ENCODE assay signal across 9 cellular contexts in the genomic region with DNA sequence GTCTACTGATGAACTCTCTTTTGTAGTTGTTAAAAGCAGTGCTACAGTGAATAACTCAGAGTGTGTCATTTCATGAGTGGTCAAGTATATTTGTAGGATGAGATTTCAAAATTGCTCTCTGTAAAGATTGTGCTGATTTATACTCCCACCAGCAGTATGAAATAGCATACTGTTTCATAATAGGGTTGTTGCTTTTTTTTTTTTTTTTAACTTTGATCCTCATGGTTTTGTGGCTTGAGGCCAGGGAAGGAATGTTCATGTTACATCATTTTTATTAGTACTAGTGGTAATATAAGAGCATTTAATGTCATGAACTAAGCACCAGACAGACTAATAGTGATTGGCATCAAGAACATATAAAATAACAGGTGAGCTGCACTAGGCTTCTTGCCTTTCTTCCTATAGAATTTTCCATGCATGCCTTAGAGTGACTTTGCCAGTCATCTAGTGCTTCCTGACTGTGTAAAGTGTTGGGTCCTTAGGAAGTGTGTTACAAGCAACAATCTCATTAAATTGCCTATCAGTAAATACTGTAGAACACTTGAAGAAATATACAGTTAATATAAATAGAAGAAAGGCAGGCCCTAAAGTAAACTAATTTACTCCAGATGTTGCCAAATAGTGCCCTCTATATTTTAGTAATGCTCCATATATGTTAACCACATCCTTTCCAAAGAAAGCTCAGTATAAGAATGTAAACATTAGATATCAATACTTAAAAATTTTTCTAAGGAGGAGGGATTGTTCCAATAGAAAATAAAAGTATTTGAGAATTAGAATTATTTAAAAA. TPM values are rescaled to one million over a fixed set of nuclear protein-coding genes. Genes with fewer than 3 reads are reported as not detected.
DNase-seq lines count a peak whose midpoint lies in the region; ATAC-seq, FAIRE-seq and TF ChIP-seq lines count a peak whose summit lies in the region.
"Had no signal": no experiment of that assay in that cellular context is flagged by ENCODE, and none has a peak within 500 bp of the region (broad histone marks: within the 10 kb centered on the region; RNA-seq: fewer than 3 reads in every experiment).

No MANE protein-coding gene starts in this region.

- no peak for FAIRE-seq in GM12878 (lab: Jason Lieb, UNC)

- POLR2A ChIA-PET in GM12878 (lab: Charles Lee) = interaction anchor here (0.7 kb wide), 1 partner anchor 21 kb away, joined by 4 read pairs; no protein-coding TSS in a partner anchor

- H3K27me3 Mint-ChIP-seq in activated CD4-positive, alpha-beta T cell treated with anti-CD3 and anti-CD28 coated beads, Interleukin-2, amount 10 ng/mL, durations not matched to agents 24 days and 14 days = no peaks in the 10 kb centered on the region
- H3K27me3 Mint-ChIP-seq in activated T-helper 17 cell treated with anti-CD3 and anti-CD28 coated beads, Interleukin-2, amount 50 U/mL, for 72 hours = no peaks in the 10 kb centered on the region

- TF ChIP-seq POLR2A in GM12878 (IDR thresholded peaks at IDR 0.05; ENCODE audit: low read depth, low read length) = no peak

- H3K79me2 ChIP-seq in GM12878 (ENCODE audit: control insufficient read depth, insufficient read depth, low read length) = no peaks in the 10 kb centered on the region

- H3K4me2 ChIP-seq in GM12878 (ENCODE audit: control insufficient read depth, insufficient read depth) = no peak overlapping the region; the same call in 1 of the 2 replicates

- no peaks in the 10 kb centered on the region for H3K9me3 Mint-ChIP-seq in activated CD4-positive, alpha-beta T cell treated with anti-CD3 and anti-CD28 coated beads, Interleukin-2, amount 10 ng/mL, durations not matched to agents 24 days and 14 days
- no peaks in the 10 kb centered on the region for H3K9me3 Mint-ChIP-seq in activated T-helper 17 cell treated with anti-CD3 and anti-CD28 coated beads, Interleukin-2, amount 50 U/mL, for 72 hours

- RAD21 ChIA-PET in GM12878 (lab: Charles Lee; ENCODE audit: unreplicated experiment) = interaction anchor here (0.7 to 1.0 kb wide), 4 partner anchors 9 to 158 kb away, joined by 3 to 4 read pairs (median 4); no protein-coding TSS in a partner anchor

- peaks cover 39% of the 10 kb centered on the region for H3K4me1 Mint-ChIP-seq in activated CD4-positive, alpha-beta T cell treated with anti-CD3 and anti-CD28 coated beads, Interleukin-2, amount 10 ng/mL, durations not matched to agents 24 days and 14 days
- H3K4me1 Mint-ChIP-seq in activated T-helper 17 cell treated with anti-CD3 and anti-CD28 coated beads, Interleukin-2, amount 50 U/mL, for 72 hours = peaks cover 11% of the 10 kb centered on the region

- no peak overlapping the region for H3K9ac ChIP-seq in GM12878 (ENCODE audit: control insufficient read depth, insufficient read depth, low read length)

- TF ChIP-seq CTCF in GM12878 (IDR thresholded peaks at IDR 0.05 in 2 of 3, conservative IDR thresholded peaks at IDR 0.05 in 1 of 3; ENCODE audit: control insufficient read depth in 2 of 3, extremely low read depth in 1 of 3, insufficient read depth in 1 of 3, low read depth in 3 of 3, low read length in 3 of 3) = no peak

- H3K27ac Mint-ChIP-seq in activated CD4-positive, alpha-beta T cell treated with anti-CD3 and anti-CD28 coated beads, Interleukin-2, amount 10 ng/mL, durations not matched to agents 24 days and 14 days = peak overlapping the region; percentile 65
- no peak overlapping the region for H3K27ac Mint-ChIP-seq in activated T-helper 17 cell treated with anti-CD3 and anti-CD28 coated beads, Interleukin-2, amount 50 U/mL, for 72 hours

- BruUV-seq in GM12878 (replicated peaks; lab: Mats Ljungman, UMichigan) = no TSS peak

- H3K4me1 ChIP-seq in GM12878 (ENCODE audit: control insufficient read depth, insufficient read depth, low read length) = peaks cover 20% of the 10 kb centered on the region

- H3K9me3 ChIP-seq in GM12878 (replicated peaks; ENCODE audit: control insufficient read depth, insufficient read depth, low read length) = no peaks in the 10 kb centered on the region; the same call in 2 of the 3 replicates

- no peak for DNase-seq in activated CD4-positive, alpha-beta T cell treated with anti-CD3 and anti-CD28 coated beads, Interleukin-2, amount 10 ng/mL, durations not matched to agents 24 days and 14 days
- DNase-seq in activated CD4-positive, alpha-beta T cell treated with anti-CD3 and anti-CD28 coated beads, Interleukin-2, amount 50 U/mL, for 4 hours = no peak
- no peak for DNase-seq in GM12878 (ENCODE audit: low read depth, low spot score)
- DNase-seq in skeletal muscle cell (ENCODE audit: low read depth) = peak; percentile 62
- no peak for DNase-seq in left colon
- no peak for DNase-seq in NCI-H524 treated with DMSO at 0.1 percent for 48 hours (lab: John Stamatoyannopoulos, UW)

- peak overlapping the region; percentile 6 for H3K4me3 Mint-ChIP-seq in activated CD4-positive, alpha-beta T cell treated with anti-CD3 and anti-CD28 coated beads, Interleukin-2, amount 10 ng/mL, durations not matched to agents 24 days and 14 days
- H3K4me3 Mint-ChIP-seq in activated T-helper 17 cell treated with anti-CD3 and anti-CD28 coated beads, Interleukin-2, amount 50 U/mL, for 72 hours = no peak overlapping the region

- intact Hi-C loops in activated CD4-positive, alpha-beta T cell treated with anti-CD3 and anti-CD28 coated beads, Interleukin-2, amount 10 ng/mL, durations not matched to agents 24 days and 14 days (cut with micrococcal nuclease) = loop anchor here (5.0 to 10.0 kb wide), 2 partner anchors 46 to 87 kb away; no protein-coding TSS in a partner anchor
- intact Hi-C loops in GM12878 (cut with micrococcal nuclease; ENCODE audit: unreplicated experiment) (no loop called here), left colon (cut with DNase I, micrococcal nuclease) (no loop called here)

- no peak for TF ChIP-seq RAD21 in GM12878 (IDR thresholded peaks at IDR 0.05; ENCODE audit: insufficient read depth, low read depth, low read length)

- no peak for TF ChIP-seq EP300 in GM12878 (IDR thresholded peaks at IDR 0.05; ENCODE audit: borderline replicate concordance in 1 of 2, control insufficient read depth in 1 of 2, low read depth in 2 of 2, low read length in 2 of 2)

- H4K20me1 ChIP-seq in GM12878 (ENCODE audit: control insufficient read depth, insufficient read depth) = no peaks in the 10 kb centered on the region

- no peak overlapping the region for H2AFZ ChIP-seq in GM12878 (ENCODE audit: control insufficient read depth, low read depth, low read length)

- H3K27ac ChIP-seq in GM12878 (ENCODE audit: control insufficient read depth, insufficient read depth) = no peak overlapping the region

- ATAC-seq in HG03175 (IDR thresholded peaks at IDR 0.05; ENCODE audit: unreplicated experiment) = peak; percentile 30
- peak; percentile 37 for ATAC-seq in GM12878
- ATAC-seq in left colon = no peak
- no peak for ATAC-seq in activated T-helper 17 cell treated with anti-CD3 and anti-CD28 coated beads, Interleukin-2, amount 50 U/mL, for 72 hours (replicated peaks)
- ATAC-seq: esophagus mucosa had no signal

- in situ Hi-C loops in GM12878 (cut with MboI) = no loop called here

- CTCF ChIA-PET in GM12878 (lab: Yijun Ruan, JAX) = interaction anchor here (1.0 kb wide), 1 partner anchor 22 kb away, joined by 3 read pairs; no protein-coding TSS in a partner anchor

- peaks cover 29% of the 10 kb centered on the region for H3K36me3 Mint-ChIP-seq in activated CD4-positive, alpha-beta T cell treated with anti-CD3 and anti-CD28 coated beads, Interleukin-2, amount 10 ng/mL, durations not matched to agents 24 days and 14 days (ENCODE audit: low read depth)
- H3K36me3 Mint-ChIP-seq in activated T-helper 17 cell treated with anti-CD3 and anti-CD28 coated beads, Interleukin-2, amount 50 U/mL, for 72 hours (ENCODE audit: low read depth) = peaks cover 8% of the 10 kb centered on the region

- SMC1A ChIA-PET in GM12878 (lab: Charles Lee; ENCODE audit: uncharacterized antibody, unreplicated experiment) = interaction anchor here (0.8 to 1.4 kb wide), 5 partner anchors 8 to 169 kb away, joined by 3 to 4 read pairs (median 3); no protein-coding TSS in a partner anchor

- no peaks in the 10 kb centered on the region for H3K27me3 ChIP-seq in GM12878 (replicated peaks in 1 of 2; ENCODE audit: control insufficient read depth in 2 of 2, insufficient read depth in 2 of 2, low read length in 1 of 2)

- no peak overlapping the region for H3K4me3 ChIP-seq in GM12878
- H3K4me3 ChIP-seq in skeletal muscle cell (ENCODE audit: low read depth, low read length) = no peak overlapping the region

- no peaks in the 10 kb centered on the region for H3K36me3 ChIP-seq in GM12878 (ENCODE audit: control insufficient read depth in 2 of 2, insufficient read depth in 2 of 2, low read length in 1 of 2)

TF ChIP-seq in GM12878, 131 proteins besides CTCF, POLR2A, EP300 and RAD21 (continues in another document):
- TF ChIP-seq RBBP5 (conservative IDR thresholded peaks at IDR 0.05) (no peak), HDAC2 (IDR thresholded peaks at IDR 0.05) (no peak), NR2C2 (IDR thresholded peaks at IDR 0.05; ENCODE audit: borderline replicate concordance, control insufficient read depth, insufficient read length, low read depth) (no peak), EZH2 (IDR thresholded peaks at IDR 0.05; ENCODE audit: borderline replicate concordance, control insufficient read depth, low read depth, low read length) (no peak), RELA (IDR thresholded peaks at IDR 0.05; ENCODE audit: borderline replicate concordance, partially characterized antibody) (no peak)

RNA-seq across cellular contexts. Expression of a gene that starts 38.6 kb away (rescaled TPM):
- total RNA-seq in activated CD4-positive, alpha-beta T cell treated with anti-CD3 and anti-CD28 coated beads, Interleukin-2, amount 10 ng/mL, durations not matched to agents 24 days and 14 days = 82.0 and 82.3 TPM in 2 replicates
- 129 and 138 TPM in 2 replicates for total RNA-seq in GM12878 (2013; cell fraction: nucleolus; rRNA removed)
- total RNA-seq in GM12878 (2014; rRNA removed) = 121 and 184 TPM in 2 replicates
- total RNA-seq in GM12878 (2014; rRNA removed; fragmentation: Illumina TruSeq; extraction: Trizol) = 110 and 118 TPM in 2 replicates
- 63.6 and 67.6 TPM in 2 replicates for total RNA-seq in GM12878 (2021)
- 20.0 TPM for polyA plus RNA-seq in GM12878 (2011; ENCODE audit: low read depth)
- 168 and 274 TPM in 2 replicates for polyA plus RNA-seq in GM12878 (2011; rRNA removed)
- 68.3 and 83.0 TPM in 2 replicates for polyA plus RNA-seq in GM12878 (2011; cell fraction: cytosol; rRNA removed)
- 44.5 and 47.6 TPM in 2 replicates for polyA plus RNA-seq in GM12878 (2011; cell fraction: nucleus; rRNA removed)
- polyA plus RNA-seq in GM12878 (2012) = 35.5 and 64.6 TPM in 2 replicates
- 109 and 157 TPM in 2 replicates for polyA plus RNA-seq in GM12878 (2014; fragmentation: Illumina TruSeq; extraction: Trizol)
- polyA plus RNA-seq in GM12878 (2014; fragmentation: Nextera tagmentation; extraction: Ambion mirVana) = 100 to 1,000 TPM; 101 to 136 TPM
- polyA plus RNA-seq in GM12878 (2014; rRNA removed) = 75.5 and 98.4 TPM in 2 replicates
- 10 to 100 TPM; 68.3 to 80.7 TPM for polyA plus RNA-seq in GM12878 (2016; fragmentation: Nextera tagmentation; extraction: Ambion mirVana)
- 77.1 and 79.8 TPM in 2 replicates for polyA minus RNA-seq in GM12878 (2011; rRNA and poly(A)+ RNA removed)
- polyA minus RNA-seq in GM12878 (2011; cell fraction: cytosol; rRNA and poly(A)+ RNA removed) = 47.7 and 48.8 TPM in 2 replicates
- 32.8 and 57.2 TPM in 2 replicates for polyA minus RNA-seq in GM12878 (2011; cell fraction: nucleus; rRNA and poly(A)+ RNA removed)
- 100 to 1,000 TPM in 1 of 2 donors, 10 to 100 TPM in 1; 98.7 to 195 TPM for total RNA-seq in left colon
- 10 to 100 TPM; 57.9 to 71.4 TPM for total RNA-seq in activated T-helper 17 cell treated with anti-CD3 and anti-CD28 coated beads, Interleukin-2, amount 50 U/mL, for 72 hours

Comparison
In these comparisons a context has a peak if more than half of its experiments do, and no peak if none do; other contexts are left out.
1. ATAC-seq: peak in HG03175 (single experiment) and GM12878 (single experiment); none in left colon (single experiment) and activated T-helper 17 cell treated with anti-CD3 and anti-CD28 coated beads, Interleukin-2, amount 50 U/mL, for 72 hours (single experiment).